Comparison of ENCODE assay signal across 15 cellular contexts in genomic region chr7:15399446-15399845, GRCh38.
"Had no signal": no experiment of that assay in that cellular context is flagged by ENCODE, and none has a peak within 500 bp of the region (broad histone marks: within the 10 kb centered on the region; RNA-seq: fewer than 3 reads in every experiment).

No MANE protein-coding gene starts in this region.

- H3K27me3 Mint-ChIP-seq: activated CD8-positive, alpha-beta memory T cell treated with anti-CD3 and anti-CD28 coated beads, Interleukin-2, amount 10 ng/mL, durations not matched to agents 7 days and 5 days; activated naive CD8-positive, alpha-beta T cell treated with anti-CD3 and anti-CD28 coated beads, Interleukin-2, amount 10 ng/mL, durations not matched to agents 7 days and 5 days had no signal

- H3K4me1 ChIP-seq: lower lobe of right lung, tibial artery, uterus had no signal

- H3K9me3 ChIP-seq: lower lobe of right lung, tibial artery, uterus had no signal

- H3K4me1 Mint-ChIP-seq: activated CD8-positive, alpha-beta memory T cell treated with anti-CD3 and anti-CD28 coated beads, Interleukin-2, amount 10 ng/mL, durations not matched to agents 7 days and 5 days; activated naive CD8-positive, alpha-beta T cell treated with anti-CD3 and anti-CD28 coated beads, Interleukin-2, amount 10 ng/mL, durations not matched to agents 7 days and 5 days; immature natural killer cell; mesothelial cell of epicardium had no signal

- H3K36me3 Mint-ChIP-seq: activated CD8-positive, alpha-beta memory T cell treated with anti-CD3 and anti-CD28 coated beads, Interleukin-2, amount 10 ng/mL, durations not matched to agents 7 days and 5 days; activated naive CD8-positive, alpha-beta T cell treated with anti-CD3 and anti-CD28 coated beads, Interleukin-2, amount 10 ng/mL, durations not matched to agents 7 days and 5 days had no signal

- ATAC-seq: activated CD8-positive, alpha-beta memory T cell treated with anti-CD3 and anti-CD28 coated beads, Interleukin-2, amount 10 ng/mL, durations not matched to agents 7 days and 5 days; activated T-cell treated with anti-CD3 and anti-CD28 coated beads, Interleukin-2, amount 50 U/mL, for 4 hours; lower lobe of right lung had no signal

- H3K27me3 ChIP-seq: tibial artery, uterus had no signal

- DNase-seq: activated CD4-positive, alpha-beta T cell treated with anti-CD3 and anti-CD28 coated beads for 1 hour; activated CD4-positive, alpha-beta T cell treated with anti-CD3 and anti-CD28 coated beads, Interleukin-2, amount 50 U/mL, for 48 hours; activated CD8-positive, alpha-beta memory T cell treated with anti-CD3 and anti-CD28 coated beads, Interleukin-2, amount 10 ng/mL, durations not matched to agents 7 days and 5 days; activated gamma-delta T cell; activated naive CD8-positive, alpha-beta T cell treated with anti-CD3 and anti-CD28 coated beads, Interleukin-2, amount 10 ng/mL, durations not matched to agents 7 days and 5 days; activated T-cell treated with anti-CD3 and anti-CD28 coated beads, Interleukin-2, amount 50 U/mL, for 4 hours; effector CD4-positive, alpha-beta T cell; immature natural killer cell; lower lobe of right lung; small intestine; T-helper 9 cell; tibial artery; uterus had no signal

- H3K4me3 ChIP-seq: coronary artery, lower lobe of right lung, tibial artery, uterus had no signal

- H3K4me3 Mint-ChIP-seq: activated CD8-positive, alpha-beta memory T cell treated with anti-CD3 and anti-CD28 coated beads, Interleukin-2, amount 10 ng/mL, durations not matched to agents 7 days and 5 days; activated naive CD8-positive, alpha-beta T cell treated with anti-CD3 and anti-CD28 coated beads, Interleukin-2, amount 10 ng/mL, durations not matched to agents 7 days and 5 days; activated T-cell treated with anti-CD3 and anti-CD28 coated beads, Interleukin-2, amount 50 U/mL, for 4 hours; immature natural killer cell; mesothelial cell of epicardium had no signal

- H3K27ac Mint-ChIP-seq: activated CD8-positive, alpha-beta memory T cell treated with anti-CD3 and anti-CD28 coated beads, Interleukin-2, amount 10 ng/mL, durations not matched to agents 7 days and 5 days; activated naive CD8-positive, alpha-beta T cell treated with anti-CD3 and anti-CD28 coated beads, Interleukin-2, amount 10 ng/mL, durations not matched to agents 7 days and 5 days; immature natural killer cell; mesothelial cell of epicardium had no signal

- H3K36me3 ChIP-seq: lower lobe of right lung, tibial artery, uterus had no signal

- H3K27ac ChIP-seq: coronary artery, lower lobe of right lung, tibial artery, uterus had no signal
